Comparison of ENCODE assay signal across 1 cellular context in genomic region chr9:115525438-115526058, GRCh38.
TF ChIP-seq lines count a peak whose summit lies in the region.

No MANE protein-coding gene starts in this region.

TF ChIP-seq in IMR-90, 13 proteins besides CTCF, POLR2A, EP300 and RAD21:
- TF ChIP-seq RFX5 (IDR thresholded peaks at IDR 0.05; ENCODE audit: low read depth, low read length) (no peak), MXI1 (IDR thresholded peaks at IDR 0.05; ENCODE audit: borderline replicate concordance, low read depth, low read length) (no peak), MAZ (IDR thresholded peaks at IDR 0.05; ENCODE audit: borderline replicate concordance, low read depth, low read length) (no peak), CEBPB (IDR thresholded peaks at IDR 0.05; ENCODE audit: low read depth, low read length) (no peak), CHD1 (IDR thresholded peaks at IDR 0.05; ENCODE audit: low read depth, low read length) (no peak), BHLHE40 (IDR thresholded peaks at IDR 0.05; ENCODE audit: low read depth, low read length) (no peak), ELK1 (IDR thresholded peaks at IDR 0.05; ENCODE audit: borderline replicate concordance, low read depth, low read length) (no peak), NFE2L2 (IDR thresholded peaks at IDR 0.05; ENCODE audit: low read depth, low read length) (no peak), SMC3 (IDR thresholded peaks at IDR 0.05; ENCODE audit: low read depth, low read length) (no peak), MAFK (IDR thresholded peaks at IDR 0.05; ENCODE audit: low read depth, low read length) (no peak), USF2 (IDR thresholded peaks at IDR 0.05; ENCODE audit: low read depth, low read length) (no peak), RCOR1 (IDR thresholded peaks at IDR 0.05; ENCODE audit: insufficient replicate concordance, low read length) (no peak)
